19 cellular contexts compared by ENCODE assay signal in the genomic region with DNA sequence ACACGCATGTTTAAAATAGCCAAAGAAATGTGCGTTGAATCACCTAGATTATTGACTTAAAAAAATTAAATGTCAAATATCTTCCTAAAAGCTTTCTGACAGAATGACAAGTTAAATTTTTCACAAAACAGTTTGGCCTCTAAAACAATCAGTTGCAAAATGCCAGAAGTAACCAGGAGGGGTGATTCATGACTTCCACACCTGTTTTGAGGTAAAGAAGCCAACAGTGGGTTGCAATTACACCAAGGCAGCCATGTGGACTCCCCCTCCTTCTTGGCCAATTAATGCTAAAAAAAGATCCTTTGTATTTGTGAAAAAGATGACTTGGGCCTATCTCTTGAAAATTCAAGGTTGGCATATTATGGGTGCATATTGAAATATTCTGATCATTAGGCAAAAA.
"Had no signal": no experiment of that assay in that cellular context is flagged by ENCODE, and none has a peak within 500 bp of the region (broad histone marks: within the 10 kb centered on the region; RNA-seq: fewer than 3 reads in every experiment).

No MANE protein-coding gene starts in this region.

- DNase-seq: MG63, NCI-H1092, NCI-H1105 treated with DMSO at 0.1 percent for 48 hours, NCI-H1436, NCI-H187, NCI-H2029, NCI-H2081 treated with DMSO at 0.1 percent for 48 hours, NCI-H2171, NCI-H345, NCI-H446 treated with DMSO at 0.1 percent for 48 hours, NCI-H510A treated with DMSO at 0.1 percent for 48 hours, NCI-H526, Right ventricle myocardium superior, SIG-M5 had no signal

- H3K9me3 ChIP-seq: MG63 had no signal

- H3K27ac ChIP-seq: SJSA1, SK-N-MC had no signal

- H3K4me3 ChIP-seq: K562, MG63, SJSA1, SK-N-MC had no signal

- ATAC-seq: HepG2, K562, Panc1 had no signal

- H3K27me3 ChIP-seq: MG63, SJSA1 had no signal

- H3K36me3 ChIP-seq: MG63, SJSA1 had no signal

- H3K4me1 ChIP-seq: SJSA1 had no signal
